In the genomic region with DNA sequence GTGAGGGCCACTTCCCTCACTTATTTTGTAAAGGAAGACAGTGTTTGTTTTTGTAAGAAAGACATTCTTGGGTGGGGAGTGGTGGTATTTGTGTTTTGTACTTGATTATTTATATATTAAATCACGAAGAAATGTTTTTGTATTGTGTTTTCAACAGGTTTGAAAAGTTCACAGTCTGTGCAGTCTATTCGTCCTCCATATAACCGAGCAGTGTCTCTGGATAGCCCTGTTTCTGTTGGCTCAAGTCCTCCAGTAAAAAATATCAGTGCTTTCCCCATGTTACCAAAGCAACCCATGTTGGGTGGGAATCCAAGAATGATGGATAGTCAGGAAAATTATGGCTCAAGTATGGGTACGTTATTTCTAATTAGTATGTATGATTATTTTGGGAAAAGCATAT, we compare ENCODE assay signal across 24 cellular contexts.
"Had no signal": no experiment of that assay in that cellular context is flagged by ENCODE, and none has a peak within 500 bp of the region (broad histone marks: within the 10 kb centered on the region; RNA-seq: fewer than 3 reads in every experiment).

No MANE protein-coding gene starts in this region.

- H3K27ac ChIP-seq: brain microvascular endothelial cell, VCaP had no signal

- H3K27ac Mint-ChIP-seq: activated CD4-positive, alpha-beta memory T cell treated with anti-CD3 and anti-CD28 coated beads for 36 hours; activated CD4-positive, alpha-beta T cell treated with anti-CD3 and anti-CD28 coated beads, Interleukin-2, amount 10 ng/mL, durations not matched to agents 7 days and 5 days had no signal

- H3K27me3 ChIP-seq: brain microvascular endothelial cell had no signal

- H3K4me1 Mint-ChIP-seq: activated CD4-positive, alpha-beta T cell treated with anti-CD3 and anti-CD28 coated beads, Interleukin-2, amount 10 ng/mL, durations not matched to agents 7 days and 5 days; activated naive CD8-positive, alpha-beta T cell treated with anti-CD3 and anti-CD28 coated beads, Interleukin-2, amount 50 U/mL, for 24 hours had no signal

- H3K4me3 Mint-ChIP-seq: activated CD4-positive, alpha-beta memory T cell treated with anti-CD3 and anti-CD28 coated beads for 36 hours; activated CD4-positive, alpha-beta T cell treated with anti-CD3 and anti-CD28 coated beads, Interleukin-2, amount 10 ng/mL, durations not matched to agents 7 days and 5 days; activated naive CD8-positive, alpha-beta T cell treated with anti-CD3 and anti-CD28 coated beads, Interleukin-2, amount 50 U/mL, for 24 hours; activated T-cell treated with anti-CD3 and anti-CD28 coated beads, Interleukin-2, amount 50 U/mL, for 4 hours had no signal

- ATAC-seq: activated naive CD4-positive, alpha-beta T cell treated with anti-CD3 and anti-CD28 coated beads, Interleukin-2, amount 50 U/mL, for 72 hours; activated naive CD8-positive, alpha-beta T cell treated with anti-CD3 and anti-CD28 coated beads, Interleukin-2, amount 50 U/mL, for 24 hours; activated T-cell treated with anti-CD3 and anti-CD28 coated beads, Interleukin-2, amount 50 U/mL, for 4 hours had no signal

- H3K9me3 Mint-ChIP-seq: activated CD4-positive, alpha-beta memory T cell treated with anti-CD3 and anti-CD28 coated beads for 36 hours; activated CD4-positive, alpha-beta T cell treated with anti-CD3 and anti-CD28 coated beads, Interleukin-2, amount 10 ng/mL, durations not matched to agents 7 days and 5 days; activated naive CD4-positive, alpha-beta T cell treated with anti-CD3 and anti-CD28 coated beads, Interleukin-2, amount 50 U/mL, for 72 hours; activated naive CD8-positive, alpha-beta T cell treated with anti-CD3 and anti-CD28 coated beads, Interleukin-2, amount 50 U/mL, for 24 hours; activated T-cell treated with anti-CD3 and anti-CD28 coated beads, Interleukin-2, amount 50 U/mL, for 4 hours had no signal

- H3K9me3 ChIP-seq: SK-N-SH had no signal

- DNase-seq: activated CD4-positive, alpha-beta memory T cell treated with anti-CD3 and anti-CD28 coated beads for 36 hours; activated CD4-positive, alpha-beta T cell treated with anti-CD3 and anti-CD28 coated beads, Interleukin-2, amount 10 ng/mL, durations not matched to agents 7 days and 5 days; activated CD4-positive, CD25-positive, alpha-beta regulatory T cell; activated CD8-positive, alpha-beta memory T cell treated with anti-CD3 and anti-CD28 coated beads for 24 hours; activated effector memory CD4-positive, alpha-beta T cell treated with anti-CD3 and anti-CD28 coated beads, Interleukin-2, amount 50 U/mL, for 16 hours; activated naive CD4-positive, alpha-beta T cell treated with Interleukin-2 at 50 U/mL for 16 hours; activated naive CD8-positive, alpha-beta T cell treated with anti-CD3 and anti-CD28 coated beads, Interleukin-2, amount 50 U/mL, for 24 hours; activated T-cell treated with anti-CD3 and anti-CD28 coated beads, Interleukin-2, amount 50 U/mL, for 4 hours; amniotic stem cell; brain microvascular endothelial cell; IMR-90; KG1; NCI-H1048; NCI-H146; NCI-H1930; NCI-H2171 treated with DMSO at 0.1 percent for 48 hours; NCI-H226; NCI-H526 treated with DMSO at 0.1 percent for 48 hours; NCI-H82; SIG-M5; SK-N-SH; T-helper 1 cell had no signal

- H3K4me2 ChIP-seq: SK-N-SH had no signal

- H3K9ac ChIP-seq: SK-N-SH had no signal

- H3K27me3 Mint-ChIP-seq: activated CD4-positive, alpha-beta memory T cell treated with anti-CD3 and anti-CD28 coated beads for 36 hours; activated CD4-positive, alpha-beta T cell treated with anti-CD3 and anti-CD28 coated beads, Interleukin-2, amount 10 ng/mL, durations not matched to agents 7 days and 5 days; activated naive CD8-positive, alpha-beta T cell treated with anti-CD3 and anti-CD28 coated beads, Interleukin-2, amount 50 U/mL, for 24 hours had no signal
